27 cellular contexts compared by ENCODE assay signal in the genomic region with DNA sequence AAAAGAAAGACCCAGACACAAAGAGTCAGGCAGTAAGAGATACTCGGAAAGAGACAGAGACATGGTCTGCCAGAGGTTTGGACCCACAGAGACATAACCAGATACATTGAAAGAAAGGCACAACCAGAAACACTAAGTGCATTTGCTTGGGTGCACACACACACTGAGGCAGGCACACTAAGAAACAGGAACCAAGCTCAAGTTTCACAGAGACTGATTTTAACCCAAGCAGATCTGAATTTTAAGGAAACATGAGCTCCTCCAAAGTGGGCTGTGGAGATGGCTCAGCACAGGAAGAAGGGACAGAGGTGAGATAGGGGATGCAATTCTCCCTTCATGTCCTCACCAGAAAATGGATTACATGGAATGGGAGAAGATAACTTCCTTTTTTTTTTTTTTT. TPM values are rescaled to one million over a fixed set of nuclear protein-coding genes. Genes with fewer than 3 reads are reported as not detected.
A peak's percentile ranks its signal among the peaks of the same experiment; 100 is the strongest.
DNase-seq lines count a peak whose midpoint lies in the region; ATAC-seq, FAIRE-seq and TF ChIP-seq lines count a peak whose summit lies in the region.
"Had no signal": no experiment of that assay in that cellular context is flagged by ENCODE, and none has a peak within 500 bp of the region (broad histone marks: within the 10 kb centered on the region; RNA-seq: fewer than 3 reads in every experiment).

No MANE protein-coding gene starts in this region.

- CTCF ChIA-PET in H1 (lab: Charles Lee; ENCODE audit: partially characterized antibody) (interaction anchor here (1.0 to 9.1 kb wide), 6 partner anchors 10 to 184 kb away, joined by 3 to 63 read pairs (median 10); partner anchors contain the start of gene AQP3), RWPE1 (lab: Yijun Ruan, JAX) (interaction anchor here (0.6 to 0.9 kb wide), 3 partner anchors 15 to 204 kb away, joined by 3 to 4 read pairs (median 3); no protein-coding TSS in a partner anchor)

- no peak overlapping the region for H3K56ac ChIP-seq in H1 (replicated peaks; ENCODE audit: insufficient read length, low read depth, low read length)

- H2AK5ac ChIP-seq in H1 (ENCODE audit: low read depth, low read length), result no peak overlapping the region

- no peaks in the 10 kb centered on the region for H3K79me2 ChIP-seq in H1 (ENCODE audit: control insufficient read depth in 1 of 2, insufficient read depth in 2 of 2, low read length in 2 of 2)

- H3K4me1 ChIP-seq in left ventricle myocardium inferior (peaks cover 34% of the 10 kb centered on the region), H1 (replicated peaks in 1 of 4; ENCODE audit: control insufficient read depth in 3 of 4, insufficient read depth in 4 of 4, low read length in 3 of 4) (peaks cover 0 to 5% (median 0%) of the 10 kb centered on the region in 4 experiments; a peak in 3 of 7 replicates)
- H3K4me1 ChIP-seq: colonic mucosa had no signal

- H2BK120ac ChIP-seq in H1 (replicated peaks; ENCODE audit: low read depth, low read length), result no peak overlapping the region

- no peak overlapping the region for H3K4me2 ChIP-seq in H1 (ENCODE audit: insufficient read depth in 1 of 2, low read depth in 2 of 2, low read length in 2 of 2)
- H3K4me2 ChIP-seq: SK-N-SH had no signal

- H3K27ac ChIP-seq in left ventricle myocardium inferior (replicated peaks) (peak overlapping the region; percentile 66), H1 (ENCODE audit: low read depth, low read length) (no peak overlapping the region), RWPE1 (no peak overlapping the region)
- H3K27ac ChIP-seq: C4-2B, colonic mucosa, esophagus muscularis mucosa, thyroid gland had no signal

- POLR2A ChIA-PET in H1 (lab: Charles Lee; ENCODE audit: partially characterized antibody) (interaction anchor here (1.5 kb wide), 1 partner anchor 12 kb away, joined by 3 read pairs; no protein-coding TSS in a partner anchor), RWPE1 (lab: Yijun Ruan, JAX; ENCODE audit: low non-redundant PET) (no interaction called here)

- H2BK12ac ChIP-seq in H1 (ENCODE audit: low read depth, low read length), result no peak overlapping the region

- no peak overlapping the region for H2AFZ ChIP-seq in H1 (ENCODE audit: low read length)

- no peak for DNase-seq in left ventricle myocardium inferior
- DNase-seq in cardiac septum (ENCODE audit: low spot score), result no peak
- DNase-seq in SKM-1 (lab: John Stamatoyannopoulos, UW; ENCODE audit: unreplicated experiment), result peak; percentile 15
- no peak for DNase-seq in H1 (ENCODE audit: low read depth in 1 of 2, low spot score in 2 of 2)
- no peak for DNase-seq in DMS114 treated with DMSO at 0.1 percent for 48 hours (lab: John Stamatoyannopoulos, UW; ENCODE audit: unreplicated experiment)
- no peak for DNase-seq in left colon
- no peak for DNase-seq in RWPE1 (ENCODE audit: low spot score)
- DNase-seq: activated CD4-positive, CD25-positive, alpha-beta regulatory T cell treated with anti-CD3 and anti-CD28 coated beads, Interleukin-2, amount 50 U/mL, for 72 hours; activated T-cell treated with anti-CD3 and anti-CD28 coated beads, Interleukin-2, amount 50 U/mL, for 4 hours; amniotic stem cell; colonic mucosa; effector memory CD8-positive, alpha-beta T cell; H7; lower lobe of right lung; mucosa of descending colon; NCI-H1436; NCI-H2107; NCI-H510A treated with DMSO at 0.1 percent for 48 hours; SK-N-SH; stimulated activated naive CD8-positive, alpha-beta T cell treated with anti-CD3 and anti-CD28 coated beads, Interleukin-15, amount 100 ng/mL, for 72 hours; T1000; thyroid gland had no signal

- no peak for TF ChIP-seq CTCF in left ventricle myocardium inferior (IDR thresholded peaks at IDR 0.05; ENCODE audit: borderline replicate concordance)
- TF ChIP-seq CTCF in H1 (IDR thresholded peaks at IDR 0.05; ENCODE audit: control extremely low read depth in 1 of 3, insufficient read depth in 1 of 3, low read depth in 1 of 3, low read length in 3 of 3), result no peak
- no peak for TF ChIP-seq CTCF in RWPE1 (conservative IDR thresholded peaks at IDR 0.05; ENCODE audit: low read depth)

- no peak overlapping the region for H3K4ac ChIP-seq in H1 (replicated peaks; ENCODE audit: insufficient read length, low read depth, low read length)

- H3K27me3 ChIP-seq in left ventricle myocardium inferior (ENCODE audit: low read depth) (peaks cover 23% of the 10 kb centered on the region), H1 (replicated peaks in 1 of 4; ENCODE audit: control insufficient read depth in 3 of 4, extremely low read depth in 1 of 4, insufficient read depth in 3 of 4, low read length in 3 of 4) (no peaks in the 10 kb centered on the region; a peak in 1 of 7 replicates)
- H3K27me3 ChIP-seq: colonic mucosa, thyroid gland had no signal

- no peak overlapping the region for H3K4me3 ChIP-seq in left ventricle myocardium inferior
- H3K4me3 ChIP-seq in H1 (ENCODE audit: extremely low read depth in 1 of 4, insufficient read depth in 2 of 4, low read depth in 3 of 4, low read length in 4 of 4), result no peak overlapping the region
- H3K4me3 ChIP-seq: colonic mucosa, esophagus muscularis mucosa, lower lobe of right lung, mucosa of descending colon, thyroid gland had no signal

- intact Hi-C loops in left ventricle myocardium inferior (cut with micrococcal nuclease), result no loop called here
- intact Hi-C loops in cardiac septum (cut with DNase I), result no loop called here
- intact Hi-C loops in left colon (cut with DNase I, micrococcal nuclease), result no loop called here

- no peak overlapping the region for H3K18ac ChIP-seq in H1 (ENCODE audit: extremely low read depth, low read length)

- no peak for FAIRE-seq in H1 (lab: Jason Lieb, UNC)
- FAIRE-seq: bronchial epithelial cell, HepG2 had no signal

- no peak overlapping the region for H3K9ac ChIP-seq in H1 (replicated peaks in 1 of 4; ENCODE audit: extremely low read depth in 1 of 4, low read depth in 3 of 4, low read length in 3 of 4)
- H3K9ac ChIP-seq: SK-N-SH had no signal

- no peak for ATAC-seq in left colon
- ATAC-seq: activated T-cell treated with anti-CD3 and anti-CD28 coated beads, Interleukin-2, amount 50 U/mL, for 4 hours; effector memory CD8-positive, alpha-beta T cell; HepG2; mucosa of descending colon; stimulated activated naive CD8-positive, alpha-beta T cell treated with anti-CD3 and anti-CD28 coated beads, Interleukin-15, amount 100 ng/mL, for 72 hours had no signal

- no peaks in the 10 kb centered on the region for H3K23me2 ChIP-seq in H1 (ENCODE audit: low read depth, low read length)

- TF ChIP-seq EP300 in H1 (IDR thresholded peaks at IDR 0.05; ENCODE audit: borderline replicate concordance in 1 of 2, low read depth in 2 of 2, low read length in 2 of 2), result no peak

- no peaks in the 10 kb centered on the region for H3K36me3 ChIP-seq in left ventricle myocardium inferior
- H3K36me3 ChIP-seq in H1 (ENCODE audit: control insufficient read depth in 2 of 4, insufficient read depth in 4 of 4, low read length in 3 of 4), result no peaks in the 10 kb centered on the region
- H3K36me3 ChIP-seq: colonic mucosa, thyroid gland had no signal

- H4K91ac ChIP-seq in H1 (replicated peaks; ENCODE audit: insufficient read length, low read length), result no peak overlapping the region

- no peaks in the 10 kb centered on the region for H4K20me1 ChIP-seq in H1 (replicated peaks in 1 of 2; ENCODE audit: control insufficient read depth in 1 of 2, insufficient read depth in 2 of 2, low read length in 2 of 2)

- H4K8ac ChIP-seq in H1 (ENCODE audit: extremely low read depth, insufficient read depth, low read length), result no peak overlapping the region

- H2BK20ac ChIP-seq in H1 (ENCODE audit: low read length), result no peak overlapping the region

- no peaks in the 10 kb centered on the region for H3K79me1 ChIP-seq in H1 (ENCODE audit: low read depth, low read length)

- no peak overlapping the region for H3K14ac ChIP-seq in H1 (ENCODE audit: insufficient read length)

- H4K5ac ChIP-seq in H1 (ENCODE audit: insufficient read length, low read depth, low read length), result no peak overlapping the region

- H2BK15ac ChIP-seq in H1 (ENCODE audit: low read length), result peak overlapping the region; percentile 46; the same call in 1 of the 2 replicates

- no peak overlapping the region for H2BK5ac ChIP-seq in H1 (ENCODE audit: low read depth, low read length)

- TF ChIP-seq POLR2A in H1 (IDR thresholded peaks at IDR 0.05; ENCODE audit: control extremely low read depth in 1 of 2, low read depth in 2 of 2, low read length in 2 of 2), result no peak

- H3K9me3 ChIP-seq in left ventricle myocardium inferior (replicated peaks) (no peaks in the 10 kb centered on the region), H1 (ENCODE audit: insufficient read depth in 2 of 2, low read depth in 1 of 2, low read length in 1 of 2) (no peaks in the 10 kb centered on the region)
- H3K9me3 ChIP-seq: colonic mucosa, esophagus muscularis mucosa, lower lobe of right lung, mucosa of descending colon, SK-N-SH, thyroid gland had no signal

- H3K23ac ChIP-seq in H1 (ENCODE audit: insufficient read length), result no peak overlapping the region

- WGBS in H1 (ENCODE audit: extremely low coverage in 1 of 2, insufficient coverage in 1 of 2, insufficient read length in 1 of 2, insufficient replicate concordance in 2 of 2, low coverage in 1 of 2, low lambda C conversion rate in 2 of 2, missing lambda C conversion rate in 1 of 2), 2 experiments, result 88% methylated on average over 1 of the region's 1 CpG; no CpG with 5 or more reads in 1 of the 2 experiments

- no peak for TF ChIP-seq RAD21 in H1 (IDR thresholded peaks at IDR 0.05 in 1 of 2, conservative IDR thresholded peaks at IDR 0.05 in 1 of 2; ENCODE audit: low read depth in 2 of 2, low read length in 2 of 2)

RNA-seq across cellular contexts. Expression of gene AQP3, which starts 9.5 kb away (rescaled TPM):
- total RNA-seq in left ventricle myocardium inferior (13.6 TPM), cardiac septum (7.7 TPM), left colon (1 to 10 TPM; 6.8 to 8.4 TPM)
- 2.6 and 3.0 TPM in 2 replicates for total RNA-seq in H1 (2021; fragmentation: NEBNext Ultra II Directional; extraction: Animal tissue kit (Norgen Biotek cat#: 25700))
- polyA plus RNA-seq in H1 (2011; rRNA removed), result 6.4 and 7.6 TPM in 2 replicates
- 4.0 TPM for polyA plus RNA-seq in H1 (2011; cell fraction: cytosol; rRNA removed)
- polyA plus RNA-seq in H1 (2011; cell fraction: nucleus; rRNA removed), result 7.0 TPM
- 1.9 to 3.7 TPM (median 3.0 TPM) in 4 replicates for polyA plus RNA-seq in H1 (2012, experiment 1 of 2)
- 2.9 TPM for polyA plus RNA-seq in H1 (2012, experiment 2 of 2)
- polyA plus RNA-seq in H1 (2013, experiment 1 of 2), result 4.4 TPM
- polyA plus RNA-seq in H1 (2013, experiment 2 of 2), result 4.8 TPM
- polyA minus RNA-seq in H1 (2011; rRNA and poly(A)+ RNA removed), result 1.7 and 3.2 TPM in 2 replicates
- polyA minus RNA-seq in H1 (2011; cell fraction: cytosol; rRNA and poly(A)+ RNA removed), result 2.7 TPM
- 4.3 TPM for polyA minus RNA-seq in H1 (2011; cell fraction: nucleus; rRNA and poly(A)+ RNA removed)

RNA-seq across cellular contexts. Expression of gene AQP7, which starts 35.5 kb away (rescaled TPM):
- total RNA-seq in left ventricle myocardium inferior (150 TPM), cardiac septum (80.4 TPM), left colon (10 to 100 TPM in 1 of 2 donors, 1 to 10 TPM in 1; 8.3 to 21.0 TPM)
- not detected in 2 replicates for total RNA-seq in H1 (2021; fragmentation: NEBNext Ultra II Directional; extraction: Animal tissue kit (Norgen Biotek cat#: 25700))
- polyA plus RNA-seq in H1 (2011; rRNA removed), result 0.38 TPM in 1 of 2 replicates, not detected in the other
- polyA plus RNA-seq in H1 (2011; cell fraction: cytosol; rRNA removed), result 0.25 TPM
- 0.54 TPM for polyA plus RNA-seq in H1 (2011; cell fraction: nucleus; rRNA removed)
- polyA plus RNA-seq in H1 (2012, experiment 1 of 2), result 0.11 to 0.27 TPM (median 0.25 TPM) in 4 replicates
- polyA plus RNA-seq in H1 (2012, experiment 2 of 2), result not detected
- 0.02 TPM for polyA plus RNA-seq in H1 (2013, experiment 1 of 2)
- not detected for polyA plus RNA-seq in H1 (2013, experiment 2 of 2)
- not detected in 2 replicates for polyA minus RNA-seq in H1 (2011; rRNA and poly(A)+ RNA removed)
- polyA minus RNA-seq in H1 (2011; cell fraction: cytosol; rRNA and poly(A)+ RNA removed), result not detected
- not detected for polyA minus RNA-seq in H1 (2011; cell fraction: nucleus; rRNA and poly(A)+ RNA removed)
- total RNA-seq: activated T-cell treated with anti-CD3 and anti-CD28 coated beads, Interleukin-2, amount 50 U/mL, for 4 hours; bronchial epithelial cell; H7; RPMI7951 had no signal

RNA-seq across cellular contexts. Expression of gene NOL6, which starts 35.8 kb away (rescaled TPM):
- total RNA-seq in left ventricle myocardium inferior (13.4 TPM), cardiac septum (16.7 TPM), left colon (10 to 100 TPM; 14.4 to 20.3 TPM)
- 55.0 and 57.9 TPM in 2 replicates for total RNA-seq in H1 (2021; fragmentation: NEBNext Ultra II Directional; extraction: Animal tissue kit (Norgen Biotek cat#: 25700))
- 44.0 and 50.5 TPM in 2 replicates for polyA plus RNA-seq in H1 (2011; rRNA removed)
- polyA plus RNA-seq in H1 (2011; cell fraction: cytosol; rRNA removed), result 35.5 TPM
- polyA plus RNA-seq in H1 (2011; cell fraction: nucleus; rRNA removed), result 96.6 TPM
- 44.3 to 55.6 TPM (median 49.2 TPM) in 4 replicates for polyA plus RNA-seq in H1 (2012, experiment 1 of 2)
- 61.6 TPM for polyA plus RNA-seq in H1 (2012, experiment 2 of 2)
- polyA plus RNA-seq in H1 (2013, experiment 1 of 2), result 31.4 TPM
- polyA plus RNA-seq in H1 (2013, experiment 2 of 2), result 28.6 TPM
- polyA minus RNA-seq in H1 (2011; rRNA and poly(A)+ RNA removed), result 65.7 and 66.4 TPM in 2 replicates
- 25.9 TPM for polyA minus RNA-seq in H1 (2011; cell fraction: cytosol; rRNA and poly(A)+ RNA removed)
- 50.5 TPM for polyA minus RNA-seq in H1 (2011; cell fraction: nucleus; rRNA and poly(A)+ RNA removed)
